In genomic region chr3:170383567-170383966, GRCh38 we compare ENCODE assay signal across 1 cellular context.
TF ChIP-seq lines count a peak whose summit lies in the region.

No MANE protein-coding gene starts in this region.

TF ChIP-seq in HepG2, 621 proteins besides CTCF, POLR2A, EP300 and RAD21:
- TF ChIP-seq KLF12 (CRISPR knock-in tag; IDR thresholded peaks at IDR 0.05; ENCODE audit: borderline replicate concordance), result no peak
- no peak for TF ChIP-seq REL (CRISPR knock-in tag; conservative IDR thresholded peaks at IDR 0.05)
- no peak for TF ChIP-seq ZBTB43 (CRISPR knock-in tag; conservative IDR thresholded peaks at IDR 0.05)
- TF ChIP-seq DMAP1 (CRISPR knock-in tag; IDR thresholded peaks at IDR 0.05), result no peak
- no peak for TF ChIP-seq YY1 (IDR thresholded peaks at IDR 0.05; ENCODE audit: insufficient read depth, insufficient replicate concordance, low read depth, low read length)
- TF ChIP-seq ZNF770 (CRISPR knock-in tag; IDR thresholded peaks at IDR 0.05), result no peak
- TF ChIP-seq NCOA1 (CRISPR knock-in tag; IDR thresholded peaks at IDR 0.05), result no peak
- no peak for TF ChIP-seq ATM (IDR thresholded peaks at IDR 0.05; ENCODE audit: borderline replicate concordance)
- no peak for TF ChIP-seq ZFP36L1 (CRISPR knock-in tag; IDR thresholded peaks at IDR 0.05)
- no peak for TF ChIP-seq ZSCAN9 (CRISPR knock-in tag; IDR thresholded peaks at IDR 0.05; ENCODE audit: borderline replicate concordance)
- no peak for TF ChIP-seq SKI (IDR thresholded peaks at IDR 0.05; ENCODE audit: partially characterized antibody)
- no peak for TF ChIP-seq THAP8 (CRISPR knock-in tag; IDR thresholded peaks at IDR 0.05; ENCODE audit: borderline replicate concordance)
- TF ChIP-seq MATR3 (CRISPR knock-in tag; IDR thresholded peaks at IDR 0.05), result no peak
- no peak for TF ChIP-seq RBM39 (IDR thresholded peaks at IDR 0.05; ENCODE audit: low read depth, low read length, poor library complexity, severe bottlenecking)
- TF ChIP-seq KDM5B (CRISPR knock-in tag; IDR thresholded peaks at IDR 0.05; ENCODE audit: borderline replicate concordance), result no peak
